Comparison of ENCODE assay signal across 18 cellular contexts in the genomic region with DNA sequence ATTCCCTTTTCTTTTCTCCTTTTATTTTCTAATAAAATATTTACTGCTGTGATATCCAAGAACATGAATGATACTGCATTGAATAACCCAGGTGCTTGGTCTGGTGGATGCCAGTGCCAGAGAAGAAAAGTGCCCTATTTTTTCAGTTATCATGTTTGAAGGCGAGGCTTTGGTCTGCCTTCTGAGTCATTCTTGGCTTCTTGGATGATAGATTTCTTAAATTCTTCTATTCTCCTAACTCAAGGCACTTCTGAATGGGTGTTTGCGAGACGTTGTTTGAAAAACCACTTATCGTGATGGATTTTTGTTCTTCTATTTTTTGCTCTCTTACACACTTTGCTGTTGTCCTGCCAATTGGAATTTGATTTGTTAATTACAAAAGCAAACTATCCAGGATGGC.
"Had no signal": no experiment of that assay in that cellular context is flagged by ENCODE, and none has a peak within 500 bp of the region (broad histone marks: within the 10 kb centered on the region; RNA-seq: fewer than 3 reads in every experiment).

No MANE protein-coding gene starts in this region.

- ATAC-seq: activated CD8-positive, alpha-beta T cell treated with anti-CD3 and anti-CD28 coated beads, Interleukin-2, amount 10 ng/mL, durations not matched to agents 7 days and 5 days; activated T-cell treated with anti-CD3 and anti-CD28 coated beads, Interleukin-2, amount 50 U/mL, for 72 hours; esophagus mucosa; mucosa of descending colon; naive thymus-derived CD8-positive, alpha-beta T cell; stimulated activated effector memory CD8-positive, alpha-beta T cell treated with anti-CD3 and anti-CD28 coated beads, Interleukin-12 subunit alpha, Interleukin-12 subunit beta, amount 100 ng/mL, for 72 hours; T-helper 17 cell had no signal

- DNase-seq: activated CD4-positive, alpha-beta T cell treated with anti-CD3 and anti-CD28 coated beads for 4 hours; activated CD8-positive, alpha-beta memory T cell treated with anti-CD3 and anti-CD28 coated beads, Interleukin-2, amount 50 U/mL, for 4 hours; activated CD8-positive, alpha-beta T cell treated with anti-CD3 and anti-CD28 coated beads, Interleukin-2, amount 10 ng/mL, durations not matched to agents 7 days and 5 days; activated gamma-delta T cell; activated naive CD8-positive, alpha-beta T cell treated with anti-CD3 and anti-CD28 coated beads for 36 hours; activated T-cell treated with anti-CD3 and anti-CD28 coated beads, Interleukin-2, amount 50 U/mL, for 72 hours; aorta; colonic mucosa; islet precursor cell; mucosa of descending colon; naive thymus-derived CD8-positive, alpha-beta T cell; T-helper 17 cell; WERI-Rb-1 had no signal

- H3K4me3 Mint-ChIP-seq: activated CD8-positive, alpha-beta T cell treated with anti-CD3 and anti-CD28 coated beads, Interleukin-2, amount 10 ng/mL, durations not matched to agents 7 days and 5 days; activated naive CD8-positive, alpha-beta T cell treated with anti-CD3 and anti-CD28 coated beads for 36 hours; activated T-cell treated with anti-CD3 and anti-CD28 coated beads, Interleukin-2, amount 50 U/mL, for 72 hours; naive thymus-derived CD8-positive, alpha-beta T cell; stimulated activated effector memory CD8-positive, alpha-beta T cell treated with anti-CD3 and anti-CD28 coated beads, Interleukin-12 subunit alpha, Interleukin-12 subunit beta, amount 100 ng/mL, for 72 hours; T-helper 17 cell had no signal

- H3K36me3 Mint-ChIP-seq: activated naive CD8-positive, alpha-beta T cell treated with anti-CD3 and anti-CD28 coated beads for 36 hours; stimulated activated effector memory CD8-positive, alpha-beta T cell treated with anti-CD3 and anti-CD28 coated beads, Interleukin-12 subunit alpha, Interleukin-12 subunit beta, amount 100 ng/mL, for 72 hours had no signal

- H3K9ac ChIP-seq: parathyroid adenoma had no signal

- H3K4me3 ChIP-seq: colonic mucosa, mucosa of descending colon, thoracic aorta had no signal

- H2AFZ ChIP-seq: parathyroid adenoma had no signal

- H3K27ac ChIP-seq: colonic mucosa, parathyroid adenoma, thoracic aorta, WERI-Rb-1 had no signal

- FAIRE-seq: bronchial epithelial cell had no signal

- H3K27me3 ChIP-seq: colonic mucosa had no signal

- H3K9me3 ChIP-seq: colonic mucosa, mucosa of descending colon, thoracic aorta had no signal

- H3K27me3 Mint-ChIP-seq: activated naive CD8-positive, alpha-beta T cell treated with anti-CD3 and anti-CD28 coated beads for 36 hours; naive thymus-derived CD8-positive, alpha-beta T cell; T-helper 17 cell had no signal

- H3K9me3 Mint-ChIP-seq: activated naive CD8-positive, alpha-beta T cell treated with anti-CD3 and anti-CD28 coated beads for 36 hours; activated T-cell treated with anti-CD3 and anti-CD28 coated beads, Interleukin-2, amount 50 U/mL, for 72 hours; naive thymus-derived CD8-positive, alpha-beta T cell; stimulated activated effector memory CD8-positive, alpha-beta T cell treated with anti-CD3 and anti-CD28 coated beads, Interleukin-12 subunit alpha, Interleukin-12 subunit beta, amount 100 ng/mL, for 72 hours had no signal

- H3K27ac Mint-ChIP-seq: activated CD8-positive, alpha-beta T cell treated with anti-CD3 and anti-CD28 coated beads, Interleukin-2, amount 10 ng/mL, durations not matched to agents 7 days and 5 days; activated naive CD8-positive, alpha-beta T cell treated with anti-CD3 and anti-CD28 coated beads for 36 hours; activated T-cell treated with anti-CD3 and anti-CD28 coated beads, Interleukin-2, amount 50 U/mL, for 72 hours; stimulated activated effector memory CD8-positive, alpha-beta T cell treated with anti-CD3 and anti-CD28 coated beads, Interleukin-12 subunit alpha, Interleukin-12 subunit beta, amount 100 ng/mL, for 72 hours; T-helper 17 cell had no signal

- H3K36me3 ChIP-seq: colonic mucosa, thoracic aorta, WERI-Rb-1 had no signal
